Comparison of ENCODE assay signal across 4 cellular contexts in genomic region chr13:52171686-52172085, GRCh38. TPM values are rescaled to one million over a fixed set of nuclear protein-coding genes. Genes with fewer than 3 reads are reported as not detected.
"Had no signal": no experiment of that assay in that cellular context is flagged by ENCODE, and none has a peak within 500 bp of the region (broad histone marks: within the 10 kb centered on the region; RNA-seq: fewer than 3 reads in every experiment).

No MANE protein-coding gene starts in this region.

RNA-seq across cellular contexts. Expression of gene NEK5, which starts 42.8 kb away (rescaled TPM):
- total RNA-seq: activated B cell treated with CpG ODN at 0.5 μM for 24 hours; activated CD4-positive, alpha-beta T cell treated with anti-CD3 and anti-CD28 coated beads, Interleukin-2, amount 10 ng/mL, durations not matched to agents 7 days and 5 days; activated CD8-positive, alpha-beta memory T cell treated with anti-CD3 and anti-CD28 coated beads for 36 hours; PC-9 had no signal
